In the genomic region with DNA sequence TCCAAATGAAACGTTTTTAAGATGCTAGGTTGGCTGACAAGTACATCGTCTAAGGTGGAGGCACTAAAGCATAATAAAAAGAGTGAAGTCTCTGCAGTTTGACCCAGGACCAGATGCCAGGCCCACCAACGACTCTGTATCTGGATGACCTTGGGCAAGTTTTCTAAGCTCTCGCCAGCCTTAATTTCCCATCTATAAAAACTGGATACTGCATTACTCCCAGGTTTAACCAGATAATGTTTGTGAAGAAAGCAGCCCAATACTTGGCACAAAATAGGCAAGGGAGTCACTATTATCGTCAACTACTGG, we compare ENCODE assay signal across 1 cellular context.
TF ChIP-seq lines count a peak whose summit lies in the region.

No MANE protein-coding gene starts in this region.

TF ChIP-seq in HepG2, 621 proteins besides CTCF, POLR2A, EP300 and RAD21 (continued from another document):
- TF ChIP-seq, protein P1, sequence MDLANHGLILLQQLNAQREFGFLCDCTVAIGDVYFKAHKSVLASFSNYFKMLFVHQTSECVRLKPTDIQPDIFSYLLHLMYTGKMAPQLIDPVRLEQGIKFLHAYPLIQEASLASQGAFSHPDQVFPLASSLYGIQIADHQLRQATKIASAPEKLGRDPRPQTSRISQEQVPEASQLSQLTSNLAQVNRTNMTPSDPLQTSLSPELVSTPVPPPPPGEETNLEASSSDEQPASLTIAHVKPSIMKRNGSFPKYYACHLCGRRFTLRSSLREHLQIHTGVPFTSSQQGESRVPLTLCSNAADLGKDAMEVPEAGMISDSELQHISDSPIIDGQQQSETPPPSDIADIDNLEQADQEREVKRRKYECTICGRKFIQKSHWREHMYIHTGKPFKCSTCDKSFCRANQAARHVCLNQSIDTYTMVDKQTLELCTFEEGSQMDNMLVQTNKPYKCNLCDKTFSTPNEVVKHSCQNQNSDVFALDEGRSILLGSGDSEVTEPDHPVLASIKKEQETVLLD (CRISPR knock-in tag; IDR thresholded peaks at IDR 0.05; ENCODE audit: low read depth) = no peak
- TF ChIP-seq, protein P2, sequence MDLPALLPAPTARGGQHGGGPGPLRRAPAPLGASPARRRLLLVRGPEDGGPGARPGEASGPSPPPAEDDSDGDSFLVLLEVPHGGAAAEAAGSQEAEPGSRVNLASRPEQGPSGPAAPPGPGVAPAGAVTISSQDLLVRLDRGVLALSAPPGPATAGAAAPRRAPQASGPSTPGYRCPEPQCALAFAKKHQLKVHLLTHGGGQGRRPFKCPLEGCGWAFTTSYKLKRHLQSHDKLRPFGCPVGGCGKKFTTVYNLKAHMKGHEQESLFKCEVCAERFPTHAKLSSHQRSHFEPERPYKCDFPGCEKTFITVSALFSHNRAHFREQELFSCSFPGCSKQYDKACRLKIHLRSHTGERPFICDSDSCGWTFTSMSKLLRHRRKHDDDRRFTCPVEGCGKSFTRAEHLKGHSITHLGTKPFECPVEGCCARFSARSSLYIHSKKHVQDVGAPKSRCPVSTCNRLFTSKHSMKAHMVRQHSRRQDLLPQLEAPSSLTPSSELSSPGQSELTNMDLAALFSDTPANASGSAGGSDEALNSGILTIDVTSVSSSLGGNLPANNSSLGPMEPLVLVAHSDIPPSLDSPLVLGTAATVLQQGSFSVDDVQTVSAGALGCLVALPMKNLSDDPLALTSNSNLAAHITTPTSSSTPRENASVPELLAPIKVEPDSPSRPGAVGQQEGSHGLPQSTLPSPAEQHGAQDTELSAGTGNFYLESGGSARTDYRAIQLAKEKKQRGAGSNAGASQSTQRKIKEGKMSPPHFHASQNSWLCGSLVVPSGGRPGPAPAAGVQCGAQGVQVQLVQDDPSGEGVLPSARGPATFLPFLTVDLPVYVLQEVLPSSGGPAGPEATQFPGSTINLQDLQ (CRISPR knock-in tag; IDR thresholded peaks at IDR 0.05) = no peak
- TF ChIP-seq GPN1 (CRISPR knock-in tag; IDR thresholded peaks at IDR 0.05; ENCODE audit: borderline replicate concordance) (no peak), ZSCAN21 (CRISPR knock-in tag; IDR thresholded peaks at IDR 0.05; ENCODE audit: borderline replicate concordance) (0 out of 2 replicates have a peak, but pooled peaks have one; percentile 29), ZNF83 (CRISPR knock-in tag; IDR thresholded peaks at IDR 0.05; ENCODE audit: borderline replicate concordance) (0 out of 2 replicates have a peak, but pooled peaks have one; percentile 28)
- TF ChIP-seq, protein P3, sequence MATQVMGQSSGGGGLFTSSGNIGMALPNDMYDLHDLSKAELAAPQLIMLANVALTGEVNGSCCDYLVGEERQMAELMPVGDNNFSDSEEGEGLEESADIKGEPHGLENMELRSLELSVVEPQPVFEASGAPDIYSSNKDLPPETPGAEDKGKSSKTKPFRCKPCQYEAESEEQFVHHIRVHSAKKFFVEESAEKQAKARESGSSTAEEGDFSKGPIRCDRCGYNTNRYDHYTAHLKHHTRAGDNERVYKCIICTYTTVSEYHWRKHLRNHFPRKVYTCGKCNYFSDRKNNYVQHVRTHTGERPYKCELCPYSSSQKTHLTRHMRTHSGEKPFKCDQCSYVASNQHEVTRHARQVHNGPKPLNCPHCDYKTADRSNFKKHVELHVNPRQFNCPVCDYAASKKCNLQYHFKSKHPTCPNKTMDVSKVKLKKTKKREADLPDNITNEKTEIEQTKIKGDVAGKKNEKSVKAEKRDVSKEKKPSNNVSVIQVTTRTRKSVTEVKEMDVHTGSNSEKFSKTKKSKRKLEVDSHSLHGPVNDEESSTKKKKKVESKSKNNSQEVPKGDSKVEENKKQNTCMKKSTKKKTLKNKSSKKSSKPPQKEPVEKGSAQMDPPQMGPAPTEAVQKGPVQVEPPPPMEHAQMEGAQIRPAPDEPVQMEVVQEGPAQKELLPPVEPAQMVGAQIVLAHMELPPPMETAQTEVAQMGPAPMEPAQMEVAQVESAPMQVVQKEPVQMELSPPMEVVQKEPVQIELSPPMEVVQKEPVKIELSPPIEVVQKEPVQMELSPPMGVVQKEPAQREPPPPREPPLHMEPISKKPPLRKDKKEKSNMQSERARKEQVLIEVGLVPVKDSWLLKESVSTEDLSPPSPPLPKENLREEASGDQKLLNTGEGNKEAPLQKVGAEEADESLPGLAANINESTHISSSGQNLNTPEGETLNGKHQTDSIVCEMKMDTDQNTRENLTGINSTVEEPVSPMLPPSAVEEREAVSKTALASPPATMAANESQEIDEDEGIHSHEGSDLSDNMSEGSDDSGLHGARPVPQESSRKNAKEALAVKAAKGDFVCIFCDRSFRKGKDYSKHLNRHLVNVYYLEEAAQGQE (IDR thresholded peaks at IDR 0.05; ENCODE audit: borderline replicate concordance in 1 of 2, low read depth in 1 of 2, low read length in 2 of 2) = 0 out of 4 replicates have a peak, but pooled peaks of 1 of the 2 experiments have one; percentile 33
